3 cellular contexts compared by ENCODE assay signal in the genomic region with DNA sequence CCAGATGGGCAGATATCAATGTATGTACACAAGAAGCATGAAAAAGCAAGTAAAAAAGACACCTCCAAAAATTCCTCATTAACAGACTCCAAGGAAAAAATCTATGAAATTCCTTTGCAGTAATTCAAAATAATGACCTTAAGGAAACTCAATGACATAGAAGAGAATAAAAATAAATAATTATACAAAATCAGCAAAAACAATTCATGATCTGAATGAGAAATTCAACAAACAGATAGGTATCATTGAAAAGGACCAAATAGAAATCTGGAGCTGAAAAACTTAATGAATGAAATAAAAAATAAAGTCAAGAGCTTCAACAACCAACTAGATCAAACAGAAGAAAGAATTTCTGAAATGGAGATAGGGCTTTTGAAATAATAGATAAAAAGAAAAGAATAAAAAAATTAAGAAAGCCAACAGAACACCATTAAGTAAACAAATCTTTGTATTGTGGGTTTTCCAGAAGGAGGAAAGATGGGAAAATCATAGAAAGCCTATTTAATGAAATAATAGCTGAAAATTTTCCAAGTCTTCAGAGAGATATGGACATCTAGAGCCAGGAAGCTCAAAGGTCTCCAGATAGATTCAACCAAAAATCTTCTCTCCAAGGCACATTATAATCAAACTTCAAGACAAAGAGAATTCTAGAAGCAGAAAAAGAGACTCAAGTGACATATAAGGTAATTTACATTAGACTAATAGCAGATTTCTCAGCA.
TF ChIP-seq lines count a peak whose summit lies in the region.

No MANE protein-coding gene starts in this region.

TF ChIP-seq in SK-N-SH treated with all-trans-retinoic acid at 6 μM for 48 hours, 23 proteins besides CTCF, POLR2A, EP300 and RAD21:
- TF ChIP-seq, protein P1, sequence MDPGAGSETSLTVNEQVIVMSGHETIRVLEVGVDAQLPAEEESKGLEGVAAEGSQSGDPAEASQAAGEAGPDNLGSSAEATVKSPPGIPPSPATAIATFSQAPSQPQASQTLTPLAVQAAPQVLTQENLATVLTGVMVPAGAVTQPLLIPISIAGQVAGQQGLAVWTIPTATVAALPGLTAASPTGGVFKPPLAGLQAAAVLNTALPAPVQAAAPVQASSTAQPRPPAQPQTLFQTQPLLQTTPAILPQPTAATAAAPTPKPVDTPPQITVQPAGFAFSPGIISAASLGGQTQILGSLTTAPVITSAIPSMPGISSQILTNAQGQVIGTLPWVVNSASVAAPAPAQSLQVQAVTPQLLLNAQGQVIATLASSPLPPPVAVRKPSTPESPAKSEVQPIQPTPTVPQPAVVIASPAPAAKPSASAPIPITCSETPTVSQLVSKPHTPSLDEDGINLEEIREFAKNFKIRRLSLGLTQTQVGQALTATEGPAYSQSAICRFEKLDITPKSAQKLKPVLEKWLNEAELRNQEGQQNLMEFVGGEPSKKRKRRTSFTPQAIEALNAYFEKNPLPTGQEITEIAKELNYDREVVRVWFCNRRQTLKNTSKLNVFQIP (CRISPR knock-in tag; IDR thresholded peaks at IDR 0.05; ENCODE audit: borderline replicate concordance, low read depth), result no peak
- TF ChIP-seq ZFP30 (CRISPR knock-in tag; IDR thresholded peaks at IDR 0.05) (peak; percentile 99), OSR1 (CRISPR knock-in tag; IDR thresholded peaks at IDR 0.05) (no peak), ZNF8 (CRISPR knock-in tag; IDR thresholded peaks at IDR 0.05) (no peak), ZFP3 (CRISPR knock-in tag; IDR thresholded peaks at IDR 0.05) (no peak), ESRRG (CRISPR knock-in tag; IDR thresholded peaks at IDR 0.05) (no peak), ISL1 (CRISPR knock-in tag; IDR thresholded peaks at IDR 0.05) (no peak), TCF4 (CRISPR knock-in tag; IDR thresholded peaks at IDR 0.05; ENCODE audit: borderline replicate concordance) (no peak)
- TF ChIP-seq, protein P2, sequence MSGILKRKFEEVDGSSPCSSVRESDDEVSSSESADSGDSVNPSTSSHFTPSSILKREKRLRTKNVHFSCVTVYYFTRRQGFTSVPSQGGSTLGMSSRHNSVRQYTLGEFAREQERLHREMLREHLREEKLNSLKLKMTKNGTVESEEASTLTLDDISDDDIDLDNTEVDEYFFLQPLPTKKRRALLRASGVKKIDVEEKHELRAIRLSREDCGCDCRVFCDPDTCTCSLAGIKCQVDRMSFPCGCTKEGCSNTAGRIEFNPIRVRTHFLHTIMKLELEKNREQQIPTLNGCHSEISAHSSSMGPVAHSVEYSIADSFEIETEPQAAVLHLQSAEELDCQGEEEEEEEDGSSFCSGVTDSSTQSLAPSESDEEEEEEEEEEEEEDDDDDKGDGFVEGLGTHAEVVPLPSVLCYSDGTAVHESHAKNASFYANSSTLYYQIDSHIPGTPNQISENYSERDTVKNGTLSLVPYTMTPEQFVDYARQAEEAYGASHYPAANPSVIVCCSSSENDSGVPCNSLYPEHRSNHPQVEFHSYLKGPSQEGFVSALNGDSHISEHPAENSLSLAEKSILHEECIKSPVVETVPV (CRISPR knock-in tag; IDR thresholded peaks at IDR 0.05), result no peak

TF ChIP-seq in SK-N-SH, 30 proteins besides CTCF, POLR2A, EP300 and RAD21 (continued from another document):
- TF ChIP-seq, protein P3, sequence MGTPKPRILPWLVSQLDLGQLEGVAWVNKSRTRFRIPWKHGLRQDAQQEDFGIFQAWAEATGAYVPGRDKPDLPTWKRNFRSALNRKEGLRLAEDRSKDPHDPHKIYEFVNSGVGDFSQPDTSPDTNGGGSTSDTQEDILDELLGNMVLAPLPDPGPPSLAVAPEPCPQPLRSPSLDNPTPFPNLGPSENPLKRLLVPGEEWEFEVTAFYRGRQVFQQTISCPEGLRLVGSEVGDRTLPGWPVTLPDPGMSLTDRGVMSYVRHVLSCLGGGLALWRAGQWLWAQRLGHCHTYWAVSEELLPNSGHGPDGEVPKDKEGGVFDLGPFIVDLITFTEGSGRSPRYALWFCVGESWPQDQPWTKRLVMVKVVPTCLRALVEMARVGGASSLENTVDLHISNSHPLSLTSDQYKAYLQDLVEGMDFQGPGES (IDR thresholded peaks at IDR 0.05; ENCODE audit: low read depth, low read length), result no peak
- TF ChIP-seq RFX5 (IDR thresholded peaks at IDR 0.05; ENCODE audit: low read length) (no peak), ELF1 (IDR thresholded peaks at IDR 0.05) (no peak), POLR2AphosphoS5 (IDR thresholded peaks at IDR 0.05; ENCODE audit: low read depth, low read length) (no peak)

TF ChIP-seq in K562, 482 proteins besides CTCF, POLR2A, EP300 and RAD21 (continued from another document and continues in another):
- TF ChIP-seq MIER1 (IDR thresholded peaks at IDR 0.05; ENCODE audit: low read depth) (peak; percentile 77), CBX3 (IDR thresholded peaks at IDR 0.05; ENCODE audit: borderline replicate concordance in 1 of 2, low read length in 2 of 2) (peak in 1 of 2 experiments; percentile 98; a peak in 2 of 3 replicates), CCNT2 (IDR thresholded peaks at IDR 0.05; ENCODE audit: borderline replicate concordance, extremely low read depth, insufficient read length, low read depth, low read length) (no peak), NFXL1 (CRISPR knock-in tag; IDR thresholded peaks at IDR 0.05) (no peak), TSC22D4 (tag; IDR thresholded peaks at IDR 0.05) (no peak), PHF20 (IDR thresholded peaks at IDR 0.05; ENCODE audit: partially characterized antibody) (no peak), ZNF124 (CRISPR knock-in tag; IDR thresholded peaks at IDR 0.05) (no peak), ZNF347 (CRISPR knock-in tag; IDR thresholded peaks at IDR 0.05; ENCODE audit: low read depth) (no peak), MCM2 (IDR thresholded peaks at IDR 0.05; ENCODE audit: low read depth) (no peak), CBFA2T3 (IDR thresholded peaks at IDR 0.05) (no peak), CREM (IDR thresholded peaks at IDR 0.05; ENCODE audit: low read depth) (no peak), KDM4B (IDR thresholded peaks at IDR 0.05; ENCODE audit: borderline replicate concordance in 2 of 2, low read depth in 1 of 2) (no peak), GTF2E2 (tag; IDR thresholded peaks at IDR 0.05) (no peak), NFIC (IDR thresholded peaks at IDR 0.05) (no peak), ZNF766 (CRISPR knock-in tag; conservative IDR thresholded peaks at IDR 0.05) (no peak), ZNF165 (CRISPR knock-in tag; IDR thresholded peaks at IDR 0.05; ENCODE audit: borderline replicate concordance) (no peak), NBN (IDR thresholded peaks at IDR 0.05; ENCODE audit: low read depth) (0 out of 2 replicates have a peak, but pooled peaks have one; percentile 42), PML (IDR thresholded peaks at IDR 0.05; ENCODE audit: low read length) (no peak), CTBP1 (IDR thresholded peaks at IDR 0.05; ENCODE audit: borderline replicate concordance) (no peak), OTX1 (CRISPR knock-in tag; IDR thresholded peaks at IDR 0.05) (no peak), MCM7 (IDR thresholded peaks at IDR 0.05) (no peak), NCOR1 (IDR thresholded peaks at IDR 0.05) (no peak), GTF2A2 (tag; IDR thresholded peaks at IDR 0.05) (no peak), ZNF197 (CRISPR knock-in tag; IDR thresholded peaks at IDR 0.05; ENCODE audit: low read depth) (no peak), ZNF3 (CRISPR knock-in tag; IDR thresholded peaks at IDR 0.05) (no peak), EZH2 (IDR thresholded peaks at IDR 0.05; ENCODE audit: borderline replicate concordance, low read depth, low read length) (no peak), ASH1L (IDR thresholded peaks at IDR 0.05; ENCODE audit: borderline replicate concordance, low read depth, partially characterized antibody) (no peak), HNRNPUL1 (IDR thresholded peaks at IDR 0.05; ENCODE audit: low read length) (no peak), RFX7 (CRISPR knock-in tag; IDR thresholded peaks at IDR 0.05) (no peak), HMG20A (CRISPR knock-in tag; conservative IDR thresholded peaks at IDR 0.05) (no peak), NFE2 (IDR thresholded peaks at IDR 0.05; ENCODE audit: low read depth) (no peak)
- TF ChIP-seq, protein P4, sequence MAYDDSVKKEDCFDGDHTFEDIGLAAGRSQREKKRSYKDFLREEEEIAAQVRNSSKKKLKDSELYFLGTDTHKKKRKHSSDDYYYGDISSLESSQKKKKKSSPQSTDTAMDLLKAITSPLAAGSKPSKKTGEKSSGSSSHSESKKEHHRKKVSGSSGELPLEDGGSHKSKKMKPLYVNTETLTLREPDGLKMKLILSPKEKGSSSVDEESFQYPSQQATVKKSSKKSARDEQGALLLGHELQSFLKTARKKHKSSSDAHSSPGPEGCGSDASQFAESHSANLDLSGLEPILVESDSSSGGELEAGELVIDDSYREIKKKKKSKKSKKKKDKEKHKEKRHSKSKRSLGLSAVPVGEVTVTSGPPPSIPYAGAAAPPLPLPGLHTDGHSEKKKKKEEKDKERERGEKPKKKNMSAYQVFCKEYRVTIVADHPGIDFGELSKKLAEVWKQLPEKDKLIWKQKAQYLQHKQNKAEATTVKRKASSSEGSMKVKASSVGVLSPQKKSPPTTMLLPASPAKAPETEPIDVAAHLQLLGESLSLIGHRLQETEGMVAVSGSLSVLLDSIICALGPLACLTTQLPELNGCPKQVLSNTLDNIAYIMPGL (CRISPR knock-in tag; IDR thresholded peaks at IDR 0.05), result no peak
- TF ChIP-seq, protein P5, sequence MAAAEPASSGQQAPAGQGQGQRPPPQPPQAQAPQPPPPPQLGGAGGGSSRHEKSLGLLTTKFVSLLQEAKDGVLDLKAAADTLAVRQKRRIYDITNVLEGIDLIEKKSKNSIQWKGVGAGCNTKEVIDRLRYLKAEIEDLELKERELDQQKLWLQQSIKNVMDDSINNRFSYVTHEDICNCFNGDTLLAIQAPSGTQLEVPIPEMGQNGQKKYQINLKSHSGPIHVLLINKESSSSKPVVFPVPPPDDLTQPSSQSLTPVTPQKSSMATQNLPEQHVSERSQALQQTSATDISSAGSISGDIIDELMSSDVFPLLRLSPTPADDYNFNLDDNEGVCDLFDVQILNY (CRISPR knock-in tag; IDR thresholded peaks at IDR 0.05), result no peak
- TF ChIP-seq, protein P6, sequence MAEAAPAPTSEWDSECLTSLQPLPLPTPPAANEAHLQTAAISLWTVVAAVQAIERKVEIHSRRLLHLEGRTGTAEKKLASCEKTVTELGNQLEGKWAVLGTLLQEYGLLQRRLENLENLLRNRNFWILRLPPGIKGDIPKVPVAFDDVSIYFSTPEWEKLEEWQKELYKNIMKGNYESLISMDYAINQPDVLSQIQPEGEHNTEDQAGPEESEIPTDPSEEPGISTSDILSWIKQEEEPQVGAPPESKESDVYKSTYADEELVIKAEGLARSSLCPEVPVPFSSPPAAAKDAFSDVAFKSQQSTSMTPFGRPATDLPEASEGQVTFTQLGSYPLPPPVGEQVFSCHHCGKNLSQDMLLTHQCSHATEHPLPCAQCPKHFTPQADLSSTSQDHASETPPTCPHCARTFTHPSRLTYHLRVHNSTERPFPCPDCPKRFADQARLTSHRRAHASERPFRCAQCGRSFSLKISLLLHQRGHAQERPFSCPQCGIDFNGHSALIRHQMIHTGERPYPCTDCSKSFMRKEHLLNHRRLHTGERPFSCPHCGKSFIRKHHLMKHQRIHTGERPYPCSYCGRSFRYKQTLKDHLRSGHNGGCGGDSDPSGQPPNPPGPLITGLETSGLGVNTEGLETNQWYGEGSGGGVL (CRISPR knock-in tag; IDR thresholded peaks at IDR 0.05), result no peak
- TF ChIP-seq, protein P7, sequence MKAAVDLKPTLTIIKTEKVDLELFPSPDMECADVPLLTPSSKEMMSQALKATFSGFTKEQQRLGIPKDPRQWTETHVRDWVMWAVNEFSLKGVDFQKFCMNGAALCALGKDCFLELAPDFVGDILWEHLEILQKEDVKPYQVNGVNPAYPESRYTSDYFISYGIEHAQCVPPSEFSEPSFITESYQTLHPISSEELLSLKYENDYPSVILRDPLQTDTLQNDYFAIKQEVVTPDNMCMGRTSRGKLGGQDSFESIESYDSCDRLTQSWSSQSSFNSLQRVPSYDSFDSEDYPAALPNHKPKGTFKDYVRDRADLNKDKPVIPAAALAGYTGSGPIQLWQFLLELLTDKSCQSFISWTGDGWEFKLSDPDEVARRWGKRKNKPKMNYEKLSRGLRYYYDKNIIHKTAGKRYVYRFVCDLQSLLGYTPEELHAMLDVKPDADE (conservative IDR thresholded peaks at IDR 0.05; ENCODE audit: control insufficient read depth, low read depth, low read length), result no peak
- TF ChIP-seq, protein P8, sequence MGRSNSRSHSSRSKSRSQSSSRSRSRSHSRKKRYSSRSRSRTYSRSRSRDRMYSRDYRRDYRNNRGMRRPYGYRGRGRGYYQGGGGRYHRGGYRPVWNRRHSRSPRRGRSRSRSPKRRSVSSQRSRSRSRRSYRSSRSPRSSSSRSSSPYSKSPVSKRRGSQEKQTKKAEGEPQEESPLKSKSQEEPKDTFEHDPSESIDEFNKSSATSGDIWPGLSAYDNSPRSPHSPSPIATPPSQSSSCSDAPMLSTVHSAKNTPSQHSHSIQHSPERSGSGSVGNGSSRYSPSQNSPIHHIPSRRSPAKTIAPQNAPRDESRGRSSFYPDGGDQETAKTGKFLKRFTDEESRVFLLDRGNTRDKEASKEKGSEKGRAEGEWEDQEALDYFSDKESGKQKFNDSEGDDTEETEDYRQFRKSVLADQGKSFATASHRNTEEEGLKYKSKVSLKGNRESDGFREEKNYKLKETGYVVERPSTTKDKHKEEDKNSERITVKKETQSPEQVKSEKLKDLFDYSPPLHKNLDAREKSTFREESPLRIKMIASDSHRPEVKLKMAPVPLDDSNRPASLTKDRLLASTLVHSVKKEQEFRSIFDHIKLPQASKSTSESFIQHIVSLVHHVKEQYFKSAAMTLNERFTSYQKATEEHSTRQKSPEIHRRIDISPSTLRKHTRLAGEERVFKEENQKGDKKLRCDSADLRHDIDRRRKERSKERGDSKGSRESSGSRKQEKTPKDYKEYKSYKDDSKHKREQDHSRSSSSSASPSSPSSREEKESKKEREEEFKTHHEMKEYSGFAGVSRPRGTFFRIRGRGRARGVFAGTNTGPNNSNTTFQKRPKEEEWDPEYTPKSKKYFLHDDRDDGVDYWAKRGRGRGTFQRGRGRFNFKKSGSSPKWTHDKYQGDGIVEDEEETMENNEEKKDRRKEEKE (IDR thresholded peaks at IDR 0.05; ENCODE audit: borderline replicate concordance in 1 of 2, control insufficient read depth in 1 of 2, low read depth in 2 of 2, low read length in 1 of 2), result no peak
- TF ChIP-seq, protein P9, sequence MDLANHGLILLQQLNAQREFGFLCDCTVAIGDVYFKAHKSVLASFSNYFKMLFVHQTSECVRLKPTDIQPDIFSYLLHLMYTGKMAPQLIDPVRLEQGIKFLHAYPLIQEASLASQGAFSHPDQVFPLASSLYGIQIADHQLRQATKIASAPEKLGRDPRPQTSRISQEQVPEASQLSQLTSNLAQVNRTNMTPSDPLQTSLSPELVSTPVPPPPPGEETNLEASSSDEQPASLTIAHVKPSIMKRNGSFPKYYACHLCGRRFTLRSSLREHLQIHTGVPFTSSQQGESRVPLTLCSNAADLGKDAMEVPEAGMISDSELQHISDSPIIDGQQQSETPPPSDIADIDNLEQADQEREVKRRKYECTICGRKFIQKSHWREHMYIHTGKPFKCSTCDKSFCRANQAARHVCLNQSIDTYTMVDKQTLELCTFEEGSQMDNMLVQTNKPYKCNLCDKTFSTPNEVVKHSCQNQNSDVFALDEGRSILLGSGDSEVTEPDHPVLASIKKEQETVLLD (IDR thresholded peaks at IDR 0.05), result no peak
- TF ChIP-seq, protein P10, sequence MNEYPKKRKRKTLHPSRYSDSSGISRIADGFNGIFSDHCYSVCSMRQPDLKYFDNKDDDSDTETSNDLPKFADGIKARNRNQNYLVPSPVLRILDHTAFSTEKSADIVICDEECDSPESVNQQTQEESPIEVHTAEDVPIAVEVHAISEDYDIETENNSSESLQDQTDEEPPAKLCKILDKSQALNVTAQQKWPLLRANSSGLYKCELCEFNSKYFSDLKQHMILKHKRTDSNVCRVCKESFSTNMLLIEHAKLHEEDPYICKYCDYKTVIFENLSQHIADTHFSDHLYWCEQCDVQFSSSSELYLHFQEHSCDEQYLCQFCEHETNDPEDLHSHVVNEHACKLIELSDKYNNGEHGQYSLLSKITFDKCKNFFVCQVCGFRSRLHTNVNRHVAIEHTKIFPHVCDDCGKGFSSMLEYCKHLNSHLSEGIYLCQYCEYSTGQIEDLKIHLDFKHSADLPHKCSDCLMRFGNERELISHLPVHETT (CRISPR knock-in tag; conservative IDR thresholded peaks at IDR 0.05 in 1 of 2, IDR thresholded peaks at IDR 0.05 in 1 of 2), result no peak
